ENCODE assay signal across 8 cellular contexts in the genomic region with DNA sequence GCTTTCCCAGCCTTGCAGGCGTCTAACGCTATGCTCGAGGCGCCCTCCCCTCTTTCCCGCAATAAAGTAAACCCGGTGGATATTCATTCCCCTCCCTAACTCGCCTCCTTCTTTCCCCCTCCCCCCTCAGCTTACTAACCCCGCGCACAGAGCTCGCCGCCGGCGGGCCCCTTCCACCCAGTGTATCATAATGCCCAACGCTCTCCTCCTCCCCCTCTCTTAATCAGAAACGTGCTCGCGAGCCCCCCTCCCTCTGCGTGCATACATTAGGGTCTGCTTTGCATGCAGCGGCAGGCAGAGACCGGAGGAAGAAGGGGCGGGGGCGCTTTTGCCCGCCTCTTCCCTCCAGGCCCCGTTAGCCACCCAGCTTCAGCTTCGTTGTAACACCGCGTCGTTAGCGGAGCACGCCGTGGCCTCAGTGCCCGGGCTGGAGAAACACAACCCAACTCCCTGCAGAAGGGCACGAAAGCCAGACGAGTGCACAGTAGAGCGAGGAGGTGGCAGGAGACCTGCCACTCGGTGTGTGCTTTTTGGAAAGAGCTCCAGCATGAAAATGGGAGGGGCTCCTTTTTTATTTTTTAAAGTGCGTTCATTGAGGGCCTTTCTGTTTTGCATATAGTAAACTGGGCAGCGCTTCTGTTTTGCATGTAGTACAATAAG. TPM values are rescaled to one million over a fixed set of nuclear protein-coding genes. Genes with fewer than 3 reads are reported as not detected.
DNase-seq lines count a peak whose midpoint lies in the region; ATAC-seq and TF ChIP-seq lines count a peak whose summit lies in the region.

No MANE protein-coding gene starts in this region.

- DNase-seq in GM10266 (ENCODE audit: extremely low spot score): peak; percentile 72
- DNase-seq in NCI-H146 treated with DMSO at 0.1 percent for 48 hours (lab: John Stamatoyannopoulos, UW; ENCODE audit: unreplicated experiment): peak; percentile 86
- DNase-seq in T-cell: peak in 33 of 34 experiments; percentile 25 to 68 (median 45)
- DNase-seq in amniotic epithelial cell (ENCODE audit: low read depth): peak; percentile 31
- peak; percentile 42 for DNase-seq in hepatic stellate cell (ENCODE audit: low spot score)
- DNase-seq in gastrocnemius medialis: peak; percentile 14 to 35

- CTCF ChIA-PET in T-cell (lab: Charles Lee): interaction anchor here (0.5 to 1.4 kb wide), 10 partner anchors 9 to 598 kb away, joined by 3 to 9 read pairs (median 5); no protein-coding TSS in a partner anchor

- no peak for TF ChIP-seq CTCF in GM10266 (IDR thresholded peaks at IDR 0.05; ENCODE audit: control insufficient read depth, insufficient read depth, low read depth, missing control alignments)
- no peak for TF ChIP-seq CTCF in gastrocnemius medialis (IDR thresholded peaks at IDR 0.05 in 4 of 5, conservative IDR thresholded peaks at IDR 0.05 in 1 of 5)

- no peaks in the 10 kb centered on the region for H3K9me3 ChIP-seq in gastrocnemius medialis

- no peak for TF ChIP-seq POLR2A in gastrocnemius medialis (IDR thresholded peaks at IDR 0.05)

- H3K27ac ChIP-seq in gastrocnemius medialis: peak overlapping the region; percentile 86 to 92 (median 90)

- H3K4me3 ChIP-seq in gastrocnemius medialis: peak overlapping the region; percentile 92 to 97 (median 96)

- no peaks in the 10 kb centered on the region for H3K27me3 ChIP-seq in gastrocnemius medialis

- intact Hi-C loops in gastrocnemius medialis (cut with DNase I; ENCODE audit: low total_unique reads): loop anchor here (5.0 kb wide), 1 partner anchor 68 kb away; no protein-coding TSS in a partner anchor

- H3K27me3 Mint-ChIP-seq in T-cell: no peaks in the 10 kb centered on the region

- ATAC-seq in HG02798 (IDR thresholded peaks at IDR 0.05; ENCODE audit: poor library complexity, unreplicated experiment) (peak; percentile 21), T-cell (replicated peaks in 1 of 4) (peak; percentile 19 to 44 (median 31)), gastrocnemius medialis (peak; percentile 19 to 21), HG03565 (IDR thresholded peaks at IDR 0.05; ENCODE audit: unreplicated experiment) (no peak)

- H3K27ac Mint-ChIP-seq in T-cell: peak overlapping the region; percentile 93 to 95

- no peaks in the 10 kb centered on the region for H3K36me3 ChIP-seq in gastrocnemius medialis

- peaks cover 28 to 39% (median 29%) of the 10 kb centered on the region in 3 donors for H3K4me1 Mint-ChIP-seq in T-cell

- POLR2A ChIA-PET in T-cell (lab: Charles Lee): interaction anchor here (0.6 to 1.6 kb wide), 12 partner anchors 8 to 1422 kb away, joined by 3 to 15 read pairs (median 5); a partner anchor contains a TSS

- peaks cover 34 to 49% of the 10 kb centered on the region in 2 donors for H3K4me1 ChIP-seq in gastrocnemius medialis

- in situ Hi-C loops in gastrocnemius medialis (cut with MboI; ENCODE audit: low sequenced_read_pairs in 4 of 4): no loop called here

- H3K9me3 Mint-ChIP-seq in T-cell: no peaks in the 10 kb centered on the region

- H3K36me3 Mint-ChIP-seq in T-cell: peaks cover 3% of the 10 kb centered on the region

- peak overlapping the region; percentile 91 to 92 (median 92) for H3K4me3 Mint-ChIP-seq in T-cell

RNA-seq across cellular contexts. Expression of a gene that starts 0.9 kb away (rescaled TPM):
- total RNA-seq in T-cell (100 to 1,000 TPM; 130 to 183 (median 153) TPM), gastrocnemius medialis (10 to 100 TPM; 24.3 to 55.6 (median 27.9) TPM)

RNA-seq across cellular contexts. Expression of a gene that starts 34.0 kb away (rescaled TPM):
- total RNA-seq in T-cell (100 to 1,000 TPM; 140 to 188 (median 172) TPM), gastrocnemius medialis (10 to 100 TPM; 46.9 to 90.6 (median 55.4) TPM)

Comparison
In these comparisons a context has a peak if more than half of its experiments do, and no peak if none do; other contexts are left out.
1. DNase-seq: peak in every context shown above with its lines; median percentile 86 in NCI-H146 treated with DMSO at 0.1 percent for 48 hours; 72 in GM10266; 45 in T-cell; 42 in hepatic stellate cell; 31 in amniotic epithelial cell; 24 in gastrocnemius medialis.